ENCODE assay signal across 7 cellular contexts in the genomic region with DNA sequence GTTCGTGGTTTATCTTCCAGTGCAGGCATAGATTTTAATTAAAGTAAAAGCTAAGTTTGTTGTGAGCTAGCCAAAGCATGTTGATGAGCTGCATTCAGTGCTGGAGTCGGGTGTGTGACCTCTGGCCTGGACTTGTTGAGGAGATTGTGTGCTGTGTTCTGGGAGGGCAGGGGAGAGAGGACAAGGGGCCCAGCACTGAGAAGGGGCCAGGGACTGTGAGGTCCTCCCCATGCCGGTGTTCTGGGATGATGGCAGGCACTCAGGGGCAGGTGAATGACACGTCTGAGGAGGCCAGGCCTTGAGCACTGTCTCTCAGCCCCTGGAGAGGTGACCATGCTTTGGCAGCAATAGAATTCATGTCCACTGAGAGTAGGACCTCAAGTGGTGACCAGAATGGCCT.
"Had no signal": no experiment of that assay in that cellular context is flagged by ENCODE, and none has a peak within 500 bp of the region (broad histone marks: within the 10 kb centered on the region; RNA-seq: fewer than 3 reads in every experiment).

No MANE protein-coding gene starts in this region.

- H3K9me3 Mint-ChIP-seq: H9, IgD-negative memory B cell had no signal

- H3K27ac ChIP-seq: GM23248 had no signal

- H3K27ac Mint-ChIP-seq: H9, IgD-negative memory B cell had no signal

- DNase-seq: GM23248, H9, HCEC 1CT had no signal

- H3K4me3 ChIP-seq: GM23248 had no signal

- H3K4me3 Mint-ChIP-seq: H9, IgD-negative memory B cell had no signal

- H3K27me3 Mint-ChIP-seq: IgD-negative memory B cell had no signal

- H3K9ac ChIP-seq: GM23248 had no signal

- H2AFZ ChIP-seq: GM23248 had no signal

- FAIRE-seq: H1, H54, HTR-8/SVneo had no signal
